22 cellular contexts compared by ENCODE assay signal in the genomic region with DNA sequence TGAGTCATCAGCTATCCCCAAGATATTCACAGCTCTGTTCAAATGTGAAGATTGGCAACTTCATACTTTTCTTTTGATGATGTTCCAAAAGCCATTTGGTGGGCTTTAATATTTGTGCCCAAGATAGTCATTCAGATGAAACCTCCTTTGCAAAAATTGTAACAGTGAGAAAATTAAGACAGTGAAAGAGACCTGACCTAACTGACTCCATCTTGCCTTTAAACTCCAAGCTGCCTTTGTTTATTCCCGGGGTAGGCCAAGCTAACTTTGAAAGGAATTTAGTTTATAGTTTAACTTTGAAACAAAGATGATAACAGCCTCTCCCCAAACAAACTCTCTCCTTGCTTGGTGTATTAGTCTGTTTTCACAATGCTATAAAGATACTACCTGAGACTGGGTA.
DNase-seq lines count a peak whose midpoint lies in the region; ATAC-seq, FAIRE-seq and TF ChIP-seq lines count a peak whose summit lies in the region.
"Had no signal": no experiment of that assay in that cellular context is flagged by ENCODE, and none has a peak within 500 bp of the region (broad histone marks: within the 10 kb centered on the region; RNA-seq: fewer than 3 reads in every experiment).

No MANE protein-coding gene starts in this region.

- H3K36me3 Mint-ChIP-seq in GM23338 (ENCODE audit: low read depth): peaks cover 20% of the 10 kb centered on the region
- peaks cover 4% of the 10 kb centered on the region for H3K36me3 Mint-ChIP-seq in natural killer cell treated with Interleukin-12 subunit alpha and Interleukin-12 subunit beta and Interleukin-15 and Interleukin-18, amount 100 ng/mL, for 72 hours
- H3K36me3 Mint-ChIP-seq: CD4-positive, CD25-positive, alpha-beta regulatory T cell had no signal

- in situ Hi-C loops in transverse colon (cut with MboI; ENCODE audit: low pct_ligation_motif_present in 1 of 4, low pct_unique_long_range_greater_than_20kb in 1 of 4, low sequenced_read_pairs in 3 of 4): no loop called here

- H2AFZ ChIP-seq in GM23338 (no peak overlapping the region), PC-9 (no peak overlapping the region), H1 (ENCODE audit: low read length) (no peak overlapping the region)

- no peak for FAIRE-seq in H1 (lab: Jason Lieb, UNC)
- FAIRE-seq: D721Med, G401.6, GM12892, GM18507, H54 had no signal

- TF ChIP-seq CTCF in GM23338 (conservative IDR thresholded peaks at IDR 0.05; ENCODE audit: low read depth in 2 of 2) (no peak), PC-9 (conservative IDR thresholded peaks at IDR 0.05) (no peak), H1 (IDR thresholded peaks at IDR 0.05; ENCODE audit: control extremely low read depth in 1 of 3, insufficient read depth in 1 of 3, low read depth in 1 of 3, low read length in 3 of 3) (no peak), transverse colon (IDR thresholded peaks at IDR 0.05) (no peak)

- H3K4me3 Mint-ChIP-seq in GM23338: no peak overlapping the region
- H3K4me3 Mint-ChIP-seq in natural killer cell treated with Interleukin-12 subunit alpha and Interleukin-12 subunit beta and Interleukin-15 and Interleukin-18, amount 100 ng/mL, for 72 hours: no peak overlapping the region
- H3K4me3 Mint-ChIP-seq: CD4-positive, CD25-positive, alpha-beta regulatory T cell; CD8-positive, alpha-beta memory T cell had no signal

- H3K14ac ChIP-seq in H1 (ENCODE audit: insufficient read length): no peak overlapping the region

- POLR2A ChIA-PET in PC-9 (lab: Charles Lee; ENCODE audit: unreplicated experiment): no interaction called here
- POLR2A ChIA-PET in H1 (lab: Charles Lee; ENCODE audit: partially characterized antibody): no interaction called here

- no peak overlapping the region for H2BK120ac ChIP-seq in H1 (replicated peaks; ENCODE audit: low read depth, low read length)

- H3K18ac ChIP-seq in H1 (ENCODE audit: extremely low read depth, low read length): peak overlapping the region; percentile 93

- H3K4me3 ChIP-seq in GM23338 (no peak overlapping the region), PC-9 (no peak overlapping the region), H1 (ENCODE audit: extremely low read depth in 1 of 4, insufficient read depth in 2 of 4, low read depth in 3 of 4, low read length in 4 of 4) (no peak overlapping the region), transverse colon (no peak overlapping the region)

- H2BK5ac ChIP-seq in H1 (ENCODE audit: low read depth, low read length): peak overlapping the region; percentile 74; the same call in 1 of the 2 replicates

- no peak overlapping the region for H3K4ac ChIP-seq in H1 (replicated peaks; ENCODE audit: insufficient read length, low read depth, low read length)

- no peak overlapping the region for H3K56ac ChIP-seq in H1 (replicated peaks; ENCODE audit: insufficient read length, low read depth, low read length)

- no peak overlapping the region for H3K9ac ChIP-seq in H1 (replicated peaks in 1 of 4; ENCODE audit: extremely low read depth in 1 of 4, low read depth in 3 of 4, low read length in 3 of 4)

- H3K4me1 ChIP-seq in GM23338 (ENCODE audit: insufficient read depth) (peaks cover 55% of the 10 kb centered on the region), PC-9 (replicated peaks; ENCODE audit: insufficient read depth) (peaks cover 38% of the 10 kb centered on the region), H1 (replicated peaks in 1 of 4; ENCODE audit: control insufficient read depth in 3 of 4, insufficient read depth in 4 of 4, low read length in 3 of 4) (peaks cover 0 to 24% (median 18%) of the 10 kb centered on the region in 4 experiments), transverse colon (peaks cover 0 to 13% (median 5%) of the 10 kb centered on the region in 4 donors)
- H3K4me1 ChIP-seq: BE2C had no signal

- H3K4me1 Mint-ChIP-seq in GM23338: peaks cover 41% of the 10 kb centered on the region
- peaks cover 49 to 53% of the 10 kb centered on the region in 2 donors for H3K4me1 Mint-ChIP-seq in natural killer cell treated with Interleukin-12 subunit alpha and Interleukin-12 subunit beta and Interleukin-15 and Interleukin-18, amount 100 ng/mL, for 72 hours (ENCODE audit: low read depth in 2 of 2)

- no peaks in the 10 kb centered on the region for H3K23me2 ChIP-seq in H1 (ENCODE audit: low read depth, low read length)

- H2AK5ac ChIP-seq in H1 (ENCODE audit: low read depth, low read length): no peak overlapping the region

- H4K5ac ChIP-seq in H1 (ENCODE audit: insufficient read length, low read depth, low read length): no peak overlapping the region

- TF ChIP-seq POLR2A in H1 (IDR thresholded peaks at IDR 0.05; ENCODE audit: control extremely low read depth in 1 of 2, low read depth in 2 of 2, low read length in 2 of 2): no peak
- no peak for TF ChIP-seq POLR2A in transverse colon (IDR thresholded peaks at IDR 0.05)

- DNase-seq in GM23338 (ENCODE audit: low spot score) (no peak), PC-9 (no peak), H1 (ENCODE audit: low read depth in 1 of 2, low spot score in 2 of 2) (no peak), hepatic stellate cell (ENCODE audit: low spot score) (no peak), HCEC 1CT (no peak), transverse colon (no peak)
- no peak for DNase-seq in natural killer cell treated with Interleukin-12 subunit alpha and Interleukin-12 subunit beta and Interleukin-15 and Interleukin-18, amount 100 ng/mL, for 72 hours (ENCODE audit: low spot score)
- DNase-seq: ACHN; BE2C; C1 segment of cervical spinal cord; CD8-positive, alpha-beta memory T cell; COR-L47; IMR-90; Karpas-422; KBM-7 had no signal

- H3K79me1 ChIP-seq in H1 (ENCODE audit: low read depth, low read length): no peaks in the 10 kb centered on the region

- H3K27me3 ChIP-seq in GM23338 (ENCODE audit: insufficient read depth) (no peaks in the 10 kb centered on the region), PC-9 (ENCODE audit: insufficient read depth, low read depth) (no peaks in the 10 kb centered on the region), H1 (replicated peaks in 1 of 4; ENCODE audit: control insufficient read depth in 3 of 4, extremely low read depth in 1 of 4, insufficient read depth in 3 of 4, low read length in 3 of 4) (no peaks in the 10 kb centered on the region), transverse colon (no peaks in the 10 kb centered on the region)
- H3K27me3 ChIP-seq: BE2C had no signal

- peak overlapping the region; percentile 87 for H3K27ac ChIP-seq in GM23338 (ENCODE audit: low read depth)
- H3K27ac ChIP-seq in PC-9: no peak overlapping the region
- H3K27ac ChIP-seq in H1 (ENCODE audit: low read depth, low read length): no peak overlapping the region
- H3K27ac ChIP-seq in transverse colon: no peak overlapping the region

- no peak overlapping the region for H4K91ac ChIP-seq in H1 (replicated peaks; ENCODE audit: insufficient read length, low read length)

- H2BK12ac ChIP-seq in H1 (ENCODE audit: low read depth, low read length): no peak overlapping the region; the same call in 1 of the 2 replicates

- no peaks in the 10 kb centered on the region for H4K20me1 ChIP-seq in GM23338 (replicated peaks; ENCODE audit: insufficient read depth)
- no peaks in the 10 kb centered on the region for H4K20me1 ChIP-seq in PC-9 (ENCODE audit: insufficient read depth)
- H4K20me1 ChIP-seq in H1 (replicated peaks in 1 of 2; ENCODE audit: control insufficient read depth in 1 of 2, insufficient read depth in 2 of 2, low read length in 2 of 2): no peaks in the 10 kb centered on the region

- no peaks in the 10 kb centered on the region for H3K36me3 ChIP-seq in GM23338 (ENCODE audit: insufficient read depth)
- no peaks in the 10 kb centered on the region for H3K36me3 ChIP-seq in PC-9 (ENCODE audit: low read depth)
- no peaks in the 10 kb centered on the region; a peak in 1 of 8 replicates for H3K36me3 ChIP-seq in H1 (ENCODE audit: control insufficient read depth in 2 of 4, insufficient read depth in 4 of 4, low read length in 3 of 4)
- H3K36me3 ChIP-seq in transverse colon: no peaks in the 10 kb centered on the region
- H3K36me3 ChIP-seq: BE2C had no signal

- peaks cover 2% of the 10 kb centered on the region for H3K27me3 Mint-ChIP-seq in GM23338 (ENCODE audit: insufficient read depth, low read depth, poor library complexity)
- no peaks in the 10 kb centered on the region for H3K27me3 Mint-ChIP-seq in natural killer cell treated with Interleukin-12 subunit alpha and Interleukin-12 subunit beta and Interleukin-15 and Interleukin-18, amount 100 ng/mL, for 72 hours

- no peak overlapping the region; the same call in 1 of the 2 replicates for H2BK20ac ChIP-seq in H1 (ENCODE audit: low read length)

- 0% methylated on average over 1 of the region's 1 CpG; no CpG with 5 or more reads in 1 of the 2 experiments for WGBS in H1 (ENCODE audit: extremely low coverage in 1 of 2, insufficient coverage in 1 of 2, insufficient read length in 1 of 2, insufficient replicate concordance in 2 of 2, low coverage in 1 of 2, low lambda C conversion rate in 2 of 2, missing lambda C conversion rate in 1 of 2), 2 experiments
- 0 to 2% methylated on average over 1 of the region's 1 CpG for WGBS in transverse colon (ENCODE audit: low coverage in 1 of 2), 2 donors

- CTCF ChIA-PET in PC-9 (lab: Charles Lee): interaction anchor here (0.7 kb wide), 1 partner anchor 317 kb away, joined by 3 read pairs; the partner anchor contains the start of gene PELI2
- CTCF ChIA-PET in H1 (lab: Charles Lee; ENCODE audit: partially characterized antibody): no interaction called here

- H3K9me3 ChIP-seq in PC-9 (ENCODE audit: insufficient read depth, low read depth) (peaks cover 19% of the 10 kb centered on the region), H1 (ENCODE audit: insufficient read depth in 2 of 2, low read depth in 1 of 2, low read length in 1 of 2) (peaks cover 0 to 7% of the 10 kb centered on the region in 2 experiments; a peak in 2 of 4 replicates), transverse colon (no peaks in the 10 kb centered on the region)
- H3K9me3 ChIP-seq: BE2C had no signal

- peaks cover 4% of the 10 kb centered on the region for H3F3A ChIP-seq in GM23338 (replicated peaks; ENCODE audit: low read depth)
- H3F3A ChIP-seq in PC-9 (ENCODE audit: insufficient read depth, low read depth): peaks cover 13% of the 10 kb centered on the region

- H4K8ac ChIP-seq in H1 (ENCODE audit: extremely low read depth, insufficient read depth, low read length): no peak overlapping the region

- no peak overlapping the region for H3K23ac ChIP-seq in H1 (ENCODE audit: insufficient read length)

- TF ChIP-seq EP300 in H1 (IDR thresholded peaks at IDR 0.05; ENCODE audit: borderline replicate concordance in 1 of 2, low read depth in 2 of 2, low read length in 2 of 2) (no peak), transverse colon (IDR thresholded peaks at IDR 0.05; ENCODE audit: low read depth) (no peak)

- intact Hi-C loops in PC-9 (cut with micrococcal nuclease; ENCODE audit: unreplicated experiment) (loop anchor here (5.0 to 10.0 kb wide), 2 partner anchors 94 to 674 kb away; no protein-coding TSS in a partner anchor), transverse colon (cut with DNase I; ENCODE audit: low total_unique reads) (no loop called here)

- peaks cover 21% of the 10 kb centered on the region; the same call in 2 of the 3 replicates for H3K9me3 Mint-ChIP-seq in GM23338
- H3K9me3 Mint-ChIP-seq in natural killer cell treated with Interleukin-12 subunit alpha and Interleukin-12 subunit beta and Interleukin-15 and Interleukin-18, amount 100 ng/mL, for 72 hours: peaks cover 12% of the 10 kb centered on the region

- no peak overlapping the region for H3K4me2 ChIP-seq in GM23338
- H3K4me2 ChIP-seq in PC-9: peak overlapping the region; percentile 17; the same call in 1 of the 2 replicates
- H3K4me2 ChIP-seq in H1 (ENCODE audit: insufficient read depth in 1 of 2, low read depth in 2 of 2, low read length in 2 of 2): no peak overlapping the region

- TF ChIP-seq RAD21 in H1 (IDR thresholded peaks at IDR 0.05 in 1 of 2, conservative IDR thresholded peaks at IDR 0.05 in 1 of 2; ENCODE audit: low read depth in 2 of 2, low read length in 2 of 2): no peak

- no peak overlapping the region for H3K27ac Mint-ChIP-seq in GM23338
- peak overlapping the region; percentile 18 to 88 for H3K27ac Mint-ChIP-seq in natural killer cell treated with Interleukin-12 subunit alpha and Interleukin-12 subunit beta and Interleukin-15 and Interleukin-18, amount 100 ng/mL, for 72 hours

- H3K9me2 ChIP-seq in GM23338 (ENCODE audit: insufficient read depth) (peaks cover 21% of the 10 kb centered on the region), PC-9 (ENCODE audit: insufficient read depth) (no peaks in the 10 kb centered on the region)

- no peak for ATAC-seq in GM23338
- no peak for ATAC-seq in natural killer cell treated with Interleukin-12 subunit alpha and Interleukin-12 subunit beta and Interleukin-15 and Interleukin-18, amount 100 ng/mL, for 72 hours
- ATAC-seq in GM21528 (IDR thresholded peaks at IDR 0.05; ENCODE audit: low FRiP score, unreplicated experiment): no peak

- no TSS peak for BruUV-seq in PC-9 (replicated peaks; lab: Mats Ljungman, UMichigan)

- no peak overlapping the region for H2BK15ac ChIP-seq in H1 (ENCODE audit: low read length)

- no peaks in the 10 kb centered on the region for H3K79me2 ChIP-seq in GM23338 (replicated peaks; ENCODE audit: insufficient read depth)
- no peaks in the 10 kb centered on the region for H3K79me2 ChIP-seq in PC-9 (ENCODE audit: low read depth)
- no peaks in the 10 kb centered on the region for H3K79me2 ChIP-seq in H1 (ENCODE audit: control insufficient read depth in 1 of 2, insufficient read depth in 2 of 2, low read length in 2 of 2)
